In the genomic region with DNA sequence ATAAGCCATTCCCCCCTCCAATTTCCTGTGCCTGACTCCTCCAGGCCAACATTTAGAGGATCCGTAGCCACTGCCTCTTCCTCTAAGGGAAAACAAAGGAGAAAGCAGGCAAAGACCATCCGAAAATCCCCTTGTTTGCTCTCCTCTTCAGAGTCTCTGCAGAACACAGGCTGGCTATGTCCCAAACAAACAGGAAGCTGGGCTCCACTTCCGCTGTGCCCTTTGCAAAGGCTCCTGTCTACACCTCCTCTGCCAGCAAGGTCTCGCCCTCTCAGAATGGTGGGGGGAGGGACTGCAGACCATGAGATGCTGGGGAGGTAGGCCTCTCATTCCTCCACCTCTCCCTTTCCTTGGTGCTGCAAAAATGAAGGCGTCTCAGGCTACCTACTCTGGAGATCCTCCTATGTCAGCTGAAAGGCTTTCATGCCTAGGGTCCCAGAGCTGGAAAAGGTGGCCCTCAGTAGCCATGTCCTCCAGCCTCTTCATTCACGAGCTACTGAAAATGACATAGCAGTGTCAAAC, we compare ENCODE assay signal across 1 cellular context.
TF ChIP-seq lines count a peak whose summit lies in the region.

No MANE protein-coding gene starts in this region.

TF ChIP-seq in HepG2, 621 proteins besides CTCF, POLR2A, EP300 and RAD21 (continued from another document):
- TF ChIP-seq, protein P1, sequence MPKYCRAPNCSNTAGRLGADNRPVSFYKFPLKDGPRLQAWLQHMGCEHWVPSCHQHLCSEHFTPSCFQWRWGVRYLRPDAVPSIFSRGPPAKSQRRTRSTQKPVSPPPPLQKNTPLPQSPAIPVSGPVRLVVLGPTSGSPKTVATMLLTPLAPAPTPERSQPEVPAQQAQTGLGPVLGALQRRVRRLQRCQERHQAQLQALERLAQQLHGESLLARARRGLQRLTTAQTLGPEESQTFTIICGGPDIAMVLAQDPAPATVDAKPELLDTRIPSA (CRISPR knock-in tag; IDR thresholded peaks at IDR 0.05; ENCODE audit: borderline replicate concordance), result no peak
- TF ChIP-seq DPF2 (CRISPR knock-in tag; IDR thresholded peaks at IDR 0.05; ENCODE audit: borderline replicate concordance, low read depth), result no peak
- TF ChIP-seq KDM4B (CRISPR knock-in tag; IDR thresholded peaks at IDR 0.05), result no peak
- 0 out of 2 replicates have a peak, but pooled peaks have one; percentile 32 for TF ChIP-seq GABPB1 (CRISPR knock-in tag; IDR thresholded peaks at IDR 0.05)
- no peak for TF ChIP-seq KAT2B (IDR thresholded peaks at IDR 0.05; ENCODE audit: borderline replicate concordance, low read depth, low read length)
- peak; percentile 41 for TF ChIP-seq GABPA (IDR thresholded peaks at IDR 0.05; ENCODE audit: low read depth, low read length)
- TF ChIP-seq GABPA (CRISPR knock-in tag; IDR thresholded peaks at IDR 0.05; ENCODE audit: low read depth), result peak; percentile 60
- no peak for TF ChIP-seq RFXAP (CRISPR knock-in tag; IDR thresholded peaks at IDR 0.05; ENCODE audit: borderline replicate concordance)
